Comparison of ENCODE assay signal across 15 cellular contexts in the genomic region with DNA sequence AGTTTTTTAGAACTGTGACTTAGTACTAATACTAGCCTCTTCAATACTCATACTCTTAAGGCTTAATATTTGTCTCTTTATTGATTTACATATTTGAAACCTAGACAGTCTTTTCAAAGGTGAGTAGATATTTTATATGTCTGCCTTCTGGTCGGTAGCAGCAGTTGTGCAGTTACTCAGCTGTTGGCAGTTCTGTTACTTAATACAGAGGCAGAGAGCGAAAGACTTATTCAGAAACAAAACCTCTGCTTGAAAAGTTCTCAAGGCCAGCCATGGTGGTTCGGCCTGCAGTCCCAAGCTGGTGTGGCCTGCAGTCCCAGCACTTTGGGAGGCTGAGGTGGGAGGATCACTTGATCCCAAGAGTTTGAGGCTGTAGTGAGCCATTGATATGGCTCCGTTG.
DNase-seq lines count a peak whose midpoint lies in the region; ATAC-seq and TF ChIP-seq lines count a peak whose summit lies in the region.
"Had no signal": no experiment of that assay in that cellular context is flagged by ENCODE, and none has a peak within 500 bp of the region (broad histone marks: within the 10 kb centered on the region; RNA-seq: fewer than 3 reads in every experiment).

No MANE protein-coding gene starts in this region.

- H3K4me3 ChIP-seq in upper lobe of right lung = no peak overlapping the region

- H3K36me3 ChIP-seq in upper lobe of right lung = no peaks in the 10 kb centered on the region

- no peaks in the 10 kb centered on the region for H3K9me3 ChIP-seq in upper lobe of right lung

- H3K27me3 Mint-ChIP-seq in nephron (ENCODE audit: low read depth) = no peaks in the 10 kb centered on the region
- no peaks in the 10 kb centered on the region for H3K27me3 Mint-ChIP-seq in activated T-helper 1 cell treated with anti-CD3 and anti-CD28 coated beads, Interleukin-12 subunit alpha, Interleukin-12 subunit beta, Interleukin-2, Interleukin-4 antibody, amounts not matched to agents 30 ng/mL and 10 ng/mL and 1 ng/mL, durations not matched to agents 14 hours and 24 hours and 36 hours (ENCODE audit: insufficient read depth)
- H3K27me3 Mint-ChIP-seq in activated CD4-positive, alpha-beta T cell treated with anti-CD3 and anti-CD28 coated beads, Interleukin-2, amount 10 ng/mL, durations not matched to agents 7 days and 5 days = no peaks in the 10 kb centered on the region
- no peaks in the 10 kb centered on the region for H3K27me3 Mint-ChIP-seq in Calu3 (ENCODE audit: unreplicated experiment)
- H3K27me3 Mint-ChIP-seq: CD4-positive, CD25-positive, alpha-beta regulatory T cell had no signal

- H3K27ac Mint-ChIP-seq in nephron = peak overlapping the region in 2 of 3 experiments; percentile 23 to 59
- no peak overlapping the region for H3K27ac Mint-ChIP-seq in activated T-helper 1 cell treated with anti-CD3 and anti-CD28 coated beads, Interleukin-12 subunit alpha, Interleukin-12 subunit beta, Interleukin-2, Interleukin-4 antibody, amounts not matched to agents 30 ng/mL and 10 ng/mL and 1 ng/mL, durations not matched to agents 14 hours and 24 hours and 36 hours
- H3K27ac Mint-ChIP-seq in activated CD4-positive, alpha-beta T cell treated with anti-CD3 and anti-CD28 coated beads, Interleukin-2, amount 10 ng/mL, durations not matched to agents 7 days and 5 days = no peak overlapping the region
- no peak overlapping the region for H3K27ac Mint-ChIP-seq in Calu3 (ENCODE audit: unreplicated experiment)
- H3K27ac Mint-ChIP-seq: CD4-positive, CD25-positive, alpha-beta regulatory T cell; HFFc6 had no signal

- BruUV-seq in Calu3 (replicated peaks; lab: Mats Ljungman, UMichigan) = no TSS peak

- H3K4me1 ChIP-seq in upper lobe of right lung = no peaks in the 10 kb centered on the region

- intact Hi-C loops in upper lobe of right lung (cut with DNase I) = no loop called here
- intact Hi-C loops in activated T-helper 1 cell treated with anti-CD3 and anti-CD28 coated beads, Interleukin-12 subunit alpha, Interleukin-12 subunit beta, Interleukin-2, Interleukin-4 antibody, amounts not matched to agents 30 ng/mL and 10 ng/mL and 1 ng/mL, durations not matched to agents 14 hours and 24 hours and 36 hours (cut with micrococcal nuclease) = no loop called here
- intact Hi-C loops in Calu3 (cut with micrococcal nuclease; ENCODE audit: unreplicated experiment) = no loop called here

- H3K4me1 Mint-ChIP-seq in nephron (peaks cover 70% of the 10 kb centered on the region), Calu3 (ENCODE audit: low read depth, unreplicated experiment) (no peaks in the 10 kb centered on the region)
- no peaks in the 10 kb centered on the region for H3K4me1 Mint-ChIP-seq in activated T-helper 1 cell treated with anti-CD3 and anti-CD28 coated beads, Interleukin-12 subunit alpha, Interleukin-12 subunit beta, Interleukin-2, Interleukin-4 antibody, amounts not matched to agents 30 ng/mL and 10 ng/mL and 1 ng/mL, durations not matched to agents 14 hours and 24 hours and 36 hours (ENCODE audit: low read depth)
- H3K4me1 Mint-ChIP-seq in activated CD4-positive, alpha-beta T cell treated with anti-CD3 and anti-CD28 coated beads, Interleukin-2, amount 10 ng/mL, durations not matched to agents 7 days and 5 days = no peaks in the 10 kb centered on the region
- H3K4me1 Mint-ChIP-seq: CD4-positive, CD25-positive, alpha-beta regulatory T cell had no signal

- no peak for TF ChIP-seq CTCF in nephron (IDR thresholded peaks at IDR 0.05; ENCODE audit: unreplicated experiment in 3 of 3)
- TF ChIP-seq CTCF in upper lobe of right lung (IDR thresholded peaks at IDR 0.05) = no peak
- no peak for TF ChIP-seq CTCF in Calu3 (IDR thresholded peaks at IDR 0.05; ENCODE audit: unreplicated experiment)

- CTCF ChIA-PET in activated CD4-positive, alpha-beta T cell treated with anti-CD3 and anti-CD28 coated beads, Interleukin-2, amount 10 ng/mL, durations not matched to agents 7 days and 5 days (lab: Charles Lee) = no interaction called here
- CTCF ChIA-PET in Calu3 (lab: Charles Lee) = no interaction called here

- no peak overlapping the region for H3K4me3 Mint-ChIP-seq in nephron
- H3K4me3 Mint-ChIP-seq in activated T-helper 1 cell treated with anti-CD3 and anti-CD28 coated beads, Interleukin-12 subunit alpha, Interleukin-12 subunit beta, Interleukin-2, Interleukin-4 antibody, amounts not matched to agents 30 ng/mL and 10 ng/mL and 1 ng/mL, durations not matched to agents 14 hours and 24 hours and 36 hours = no peak overlapping the region
- H3K4me3 Mint-ChIP-seq in activated CD4-positive, alpha-beta T cell treated with anti-CD3 and anti-CD28 coated beads, Interleukin-2, amount 10 ng/mL, durations not matched to agents 7 days and 5 days = no peak overlapping the region
- no peak overlapping the region for H3K4me3 Mint-ChIP-seq in Calu3 (ENCODE audit: low read depth, unreplicated experiment)
- H3K4me3 Mint-ChIP-seq: CD4-positive, CD25-positive, alpha-beta regulatory T cell; HFFc6 had no signal

- DNase-seq in SKM-1 treated with dmso at 0.1 percent for 144 hours (lab: John Stamatoyannopoulos, UW; ENCODE audit: unreplicated experiment) = peak; percentile 46
- DNase-seq in upper lobe of right lung = no peak
- no peak for DNase-seq in activated T-helper 1 cell treated with anti-CD3 and anti-CD28 coated beads, Interleukin-12 subunit alpha, Interleukin-12 subunit beta, Interleukin-2, Interleukin-4 antibody, amounts not matched to agents 30 ng/mL and 10 ng/mL and 1 ng/mL, durations not matched to agents 14 hours and 24 hours and 36 hours (ENCODE audit: low spot score)
- no peak for DNase-seq in activated CD4-positive, alpha-beta T cell treated with anti-CD3 and anti-CD28 coated beads, Interleukin-2, amount 10 ng/mL, durations not matched to agents 7 days and 5 days
- no peak for DNase-seq in Calu3
- DNase-seq: CD4-positive, CD25-positive, alpha-beta regulatory T cell; DMS53; GOT3; HFFc6; NCI-H187 treated with DMSO at 0.1 percent for 48 hours; NCI-H774 had no signal

- POLR2A ChIA-PET in activated CD4-positive, alpha-beta T cell treated with anti-CD3 and anti-CD28 coated beads, Interleukin-2, amount 10 ng/mL, durations not matched to agents 7 days and 5 days (lab: Charles Lee) = no interaction called here

- H3K9me3 Mint-ChIP-seq in nephron = no peaks in the 10 kb centered on the region
- no peaks in the 10 kb centered on the region for H3K9me3 Mint-ChIP-seq in activated T-helper 1 cell treated with anti-CD3 and anti-CD28 coated beads, Interleukin-12 subunit alpha, Interleukin-12 subunit beta, Interleukin-2, Interleukin-4 antibody, amounts not matched to agents 30 ng/mL and 10 ng/mL and 1 ng/mL, durations not matched to agents 14 hours and 24 hours and 36 hours
- no peaks in the 10 kb centered on the region for H3K9me3 Mint-ChIP-seq in activated CD4-positive, alpha-beta T cell treated with anti-CD3 and anti-CD28 coated beads, Interleukin-2, amount 10 ng/mL, durations not matched to agents 7 days and 5 days
- H3K9me3 Mint-ChIP-seq in Calu3 (ENCODE audit: low read depth, unreplicated experiment) = peaks cover 14% of the 10 kb centered on the region

- H3K36me3 Mint-ChIP-seq in nephron (ENCODE audit: low read depth) (no peaks in the 10 kb centered on the region), Calu3 (ENCODE audit: insufficient read depth, unreplicated experiment) (no peaks in the 10 kb centered on the region)
- H3K36me3 Mint-ChIP-seq in activated T-helper 1 cell treated with anti-CD3 and anti-CD28 coated beads, Interleukin-12 subunit alpha, Interleukin-12 subunit beta, Interleukin-2, Interleukin-4 antibody, amounts not matched to agents 30 ng/mL and 10 ng/mL and 1 ng/mL, durations not matched to agents 14 hours and 24 hours and 36 hours (ENCODE audit: low read depth) = no peaks in the 10 kb centered on the region
- no peaks in the 10 kb centered on the region for H3K36me3 Mint-ChIP-seq in activated CD4-positive, alpha-beta T cell treated with anti-CD3 and anti-CD28 coated beads, Interleukin-2, amount 10 ng/mL, durations not matched to agents 7 days and 5 days (ENCODE audit: low read depth)
- H3K36me3 Mint-ChIP-seq: CD4-positive, CD25-positive, alpha-beta regulatory T cell had no signal

- H3K27ac ChIP-seq in upper lobe of right lung = no peak overlapping the region

- no peaks in the 10 kb centered on the region for H3K27me3 ChIP-seq in upper lobe of right lung

- peak; percentile 36 for ATAC-seq in GM18868 (IDR thresholded peaks at IDR 0.05; ENCODE audit: unreplicated experiment)
- peak; percentile 28 for ATAC-seq in HG03432 (IDR thresholded peaks at IDR 0.05; ENCODE audit: unreplicated experiment)
- no peak for ATAC-seq in upper lobe of right lung
- ATAC-seq: Panc1 had no signal

Comparison
In these comparisons a context has a peak if more than half of its experiments do, and no peak if none do; other contexts are left out.
1. H3K27ac Mint-ChIP-seq: peak in nephron (2 of 3); none in activated T-helper 1 cell treated with anti-CD3 and anti-CD28 coated beads, Interleukin-12 subunit alpha, Interleukin-12 subunit beta, Interleukin-2, Interleukin-4 antibody, amounts not matched to agents 30 ng/mL and 10 ng/mL and 1 ng/mL, durations not matched to agents 14 hours and 24 hours and 36 hours (single experiment), activated CD4-positive, alpha-beta T cell treated with anti-CD3 and anti-CD28 coated beads, Interleukin-2, amount 10 ng/mL, durations not matched to agents 7 days and 5 days (single experiment) and Calu3 (single experiment).